In genomic region chr9:92650839-92651621, GRCh38 we compare ENCODE assay signal across 10 cellular contexts. TPM values are rescaled to one million over a fixed set of nuclear protein-coding genes. Genes with fewer than 3 reads are reported as not detected.
DNase-seq lines count a peak whose midpoint lies in the region; ATAC-seq, FAIRE-seq and TF ChIP-seq lines count a peak whose summit lies in the region.
"Had no signal": no experiment of that assay in that cellular context is flagged by ENCODE, and none has a peak within 500 bp of the region (broad histone marks: within the 10 kb centered on the region; RNA-seq: fewer than 3 reads in every experiment).

No MANE protein-coding gene starts in this region.

- no peak for TF ChIP-seq POLR2A in HepG2 (IDR thresholded peaks at IDR 0.05; ENCODE audit: insufficient read depth in 1 of 2, low read depth in 2 of 2, low read length in 2 of 2)

- peaks cover 7% of the 10 kb centered on the region for H3K4me1 Mint-ChIP-seq in T-helper 2 cell treated with Interferon-gamma antibody and Interleukin-4, amounts not matched to agents 5 μg/mL and 100 μg/mL, for 36 hours (ENCODE audit: low read depth)

- TF ChIP-seq RAD21 in liver (IDR thresholded peaks at IDR 0.05) (no peak), HepG2 (CRISPR knock-in tag; IDR thresholded peaks at IDR 0.05) (no peak)

- H3K79me2 ChIP-seq in HepG2 (ENCODE audit: insufficient read depth, low read length), result peaks cover 2% of the 10 kb centered on the region

- no peak overlapping the region for H3K27ac ChIP-seq in liver (ENCODE audit: low read depth in 1 of 2, low read length in 2 of 2)
- H3K27ac ChIP-seq in HepG2 (ENCODE audit: extremely low read length, insufficient read depth, low read length), result no peak overlapping the region
- H3K27ac ChIP-seq in muscle layer of colon (ENCODE audit: low read depth, low read length), result peak overlapping the region; percentile 20

- no TSS peak for BruUV-seq in HepG2 (replicated peaks; lab: Mats Ljungman, UMichigan)

- H3K4me3 ChIP-seq in liver (ENCODE audit: low read depth in 1 of 3, low read length in 3 of 3) (no peak overlapping the region), HepG2 (replicated peaks in 1 of 3; ENCODE audit: insufficient read depth in 1 of 3, low read depth in 2 of 3, low read length in 3 of 3) (no peak overlapping the region), foreskin fibroblast (ENCODE audit: low read depth in 1 of 2, low read length in 2 of 2) (no peak overlapping the region), muscle layer of colon (ENCODE audit: low read depth in 1 of 2, low read length in 2 of 2) (peak overlapping the region in 1 of 2 donors; percentile 46)

- no peak overlapping the region for H3K4me3 Mint-ChIP-seq in T-helper 2 cell treated with Interferon-gamma antibody and Interleukin-4, amounts not matched to agents 5 μg/mL and 100 μg/mL, for 36 hours

- WGBS in liver, result 84% methylated on average over 10 of the region's 10 CpGs
- 96% methylated on average over 7 of the region's 10 CpGs for WGBS in HepG2 (ENCODE audit: low lambda C conversion rate)

- H3K27ac Mint-ChIP-seq in T-helper 2 cell treated with Interferon-gamma antibody and Interleukin-4, amounts not matched to agents 5 μg/mL and 100 μg/mL, for 36 hours, result no peak overlapping the region

- TF ChIP-seq CTCF in liver (IDR thresholded peaks at IDR 0.05; ENCODE audit: low read depth, low read length, missing input control), result no peak
- no peak for TF ChIP-seq CTCF in HepG2 (CRISPR knock-in tag; IDR thresholded peaks at IDR 0.05)
- TF ChIP-seq CTCF in foreskin fibroblast (IDR thresholded peaks at IDR 0.05; ENCODE audit: low read depth, low read length), result no peak

- no peak overlapping the region for H2AFZ ChIP-seq in HepG2 (ENCODE audit: low read length)

- no peak for FAIRE-seq in HepG2 (lab: Jason Lieb, UNC)

- intact Hi-C loops in HepG2 (cut with micrococcal nuclease; ENCODE audit: unreplicated experiment), result no loop called here

- peaks cover 33% of the 10 kb centered on the region for H3K36me3 Mint-ChIP-seq in T-helper 2 cell treated with Interferon-gamma antibody and Interleukin-4, amounts not matched to agents 5 μg/mL and 100 μg/mL, for 36 hours (ENCODE audit: low read depth)

- TF ChIP-seq EP300 in HepG2 (IDR thresholded peaks at IDR 0.05; ENCODE audit: low read depth in 2 of 2, low read length in 2 of 2) (no peak), HepG2 (CRISPR knock-in tag; IDR thresholded peaks at IDR 0.05; ENCODE audit: borderline replicate concordance) (no peak)

- H3K36me3 ChIP-seq in liver (ENCODE audit: control insufficient read depth in 4 of 4, insufficient read depth in 3 of 4, low read depth in 1 of 4, low read length in 3 of 4) (peaks cover 9 to 33% (median 12%) of the 10 kb centered on the region in 4 donors), HepG2 (replicated peaks in 1 of 2; ENCODE audit: control insufficient read depth in 1 of 2, insufficient read depth in 2 of 2, low read length in 2 of 2) (peaks cover 10 to 56% of the 10 kb centered on the region in 2 experiments), muscle layer of colon (ENCODE audit: insufficient read depth, low read length) (peaks cover 15% of the 10 kb centered on the region)

- in situ Hi-C loops in HepG2 (cut with HindIII; ENCODE audit: extremely low pct_ligation_motif_present, low pct_unique_long_range_greater_than_20kb), result no loop called here

- H3K27me3 ChIP-seq in liver (ENCODE audit: control insufficient read depth in 4 of 4, insufficient read depth in 4 of 4, low read length in 3 of 4), result no peaks in the 10 kb centered on the region
- H3K27me3 ChIP-seq in HepG2 (ENCODE audit: control insufficient read depth in 1 of 2, insufficient read depth in 2 of 2, low read length in 2 of 2), result no peaks in the 10 kb centered on the region
- H3K27me3 ChIP-seq in muscle layer of colon (ENCODE audit: control insufficient read depth in 1 of 2, insufficient read depth in 2 of 2, low read length in 2 of 2), result no peaks in the 10 kb centered on the region
- H3K27me3 ChIP-seq: breast epithelium had no signal

- no peaks in the 10 kb centered on the region for H4K20me1 ChIP-seq in HepG2 (ENCODE audit: insufficient read depth, low read length)

- no peaks in the 10 kb centered on the region for H3K9me3 ChIP-seq in liver (ENCODE audit: control insufficient read depth in 4 of 4, low read length in 3 of 4)
- no peaks in the 10 kb centered on the region for H3K9me3 ChIP-seq in HepG2 (ENCODE audit: low read length)
- no peaks in the 10 kb centered on the region for H3K9me3 ChIP-seq in muscle layer of colon (ENCODE audit: low read length)
- H3K9me3 ChIP-seq: breast epithelium had no signal

- peaks cover 4 to 9% (median 6%) of the 10 kb centered on the region in 4 donors for H3K4me1 ChIP-seq in liver (ENCODE audit: control insufficient read depth in 4 of 4, insufficient read depth in 4 of 4, low read length in 3 of 4)
- 0 out of 2 replicates have a peak, but pooled peaks cover 7% of the 10 kb centered on the region for H3K4me1 ChIP-seq in HepG2 (ENCODE audit: insufficient read depth, low read length)
- H3K4me1 ChIP-seq in muscle layer of colon (ENCODE audit: insufficient read depth, low read length), result peaks cover 28% of the 10 kb centered on the region
- H3K4me1 ChIP-seq: breast epithelium had no signal

- POLR2A ChIA-PET in HepG2 (lab: Yijun Ruan, JAX), result interaction anchor here (1.1 kb wide), 1 partner anchor 19 kb away, joined by 4 read pairs; the partner anchor contains the start of gene IPPK

- DNase-seq in HepG2 (ENCODE audit: low spot score) (no peak), foreskin fibroblast (peak; percentile 14 to 50), NCI-H1694 (lab: John Stamatoyannopoulos, UW) (no peak), NCI-H1092 treated with DMSO at 0.1 percent for 48 hours (lab: John Stamatoyannopoulos, UW) (no peak)
- DNase-seq in activated CD4-positive, alpha-beta T cell treated with anti-CD3 and anti-CD28 coated beads for 48 hours, result no peak
- DNase-seq in T-helper 2 cell treated with Interferon-gamma antibody and Interleukin-4, amounts not matched to agents 5 μg/mL and 100 μg/mL, for 36 hours (ENCODE audit: low spot score), result no peak
- DNase-seq: NCI-H2029 treated with DMSO at 0.1 percent for 48 hours had no signal

- no peak overlapping the region for H3K4me2 ChIP-seq in HepG2 (ENCODE audit: low read depth, low read length)

- H3K9ac ChIP-seq in liver (ENCODE audit: low read depth in 1 of 2, low read length in 2 of 2) (no peak overlapping the region), HepG2 (ENCODE audit: insufficient read depth, low read depth, low read length) (no peak overlapping the region), muscle layer of colon (ENCODE audit: low read length) (peak overlapping the region; percentile 59)

- no peak for ATAC-seq in HepG2

- H3K9me3 Mint-ChIP-seq in T-helper 2 cell treated with Interferon-gamma antibody and Interleukin-4, amounts not matched to agents 5 μg/mL and 100 μg/mL, for 36 hours, result no peaks in the 10 kb centered on the region

- H3K27me3 Mint-ChIP-seq in T-helper 2 cell treated with Interferon-gamma antibody and Interleukin-4, amounts not matched to agents 5 μg/mL and 100 μg/mL, for 36 hours (ENCODE audit: low read depth), result no peaks in the 10 kb centered on the region

- CTCF ChIA-PET in HepG2 (lab: Yijun Ruan, JAX; ENCODE audit: low intra/inter-chr PET ratio, low total read pairs), result no interaction called here

TF ChIP-seq in liver, 16 proteins besides CTCF, POLR2A, EP300 and RAD21:
- TF ChIP-seq RXRA (IDR thresholded peaks at IDR 0.05) (no peak), SP1 (IDR thresholded peaks at IDR 0.05) (peak; percentile 12)

TF ChIP-seq in HepG2, 621 proteins besides CTCF, POLR2A, EP300 and RAD21:
- no peak for TF ChIP-seq ZNF460 (CRISPR knock-in tag; IDR thresholded peaks at IDR 0.05; ENCODE audit: borderline replicate concordance)
- no peak for TF ChIP-seq ZNF746 (CRISPR knock-in tag; IDR thresholded peaks at IDR 0.05)

RNA-seq across cellular contexts. Expression of gene IPPK, which starts 18.9 kb away (rescaled TPM):
- total RNA-seq in liver, result 1 to 10 TPM; 2.9 to 5.9 TPM
- polyA plus RNA-seq in liver, result 1 to 10 TPM; 2.1 to 4.2 TPM
- 14.1 and 15.1 TPM in 2 replicates for total RNA-seq in HepG2 (2016; rRNA removed; fragmentation: Illumina TruSeq; extraction: Trizol)
- total RNA-seq in HepG2 (2016; cell fraction: cytosol; rRNA removed; fragmentation: Illumina TruSeq; extraction: Trizol; ENCODE audit: low read depth), result 0.91 and 1.3 TPM in 2 replicates
- total RNA-seq in HepG2 (2016; cell fraction: insoluble cytoplasmic fraction; rRNA removed; fragmentation: Illumina TruSeq; extraction: Trizol), result 12.9 and 15.9 TPM in 2 replicates
- total RNA-seq in HepG2 (2016; cell fraction: membrane; rRNA removed; fragmentation: Illumina TruSeq; extraction: Trizol), result 4.6 and 5.0 TPM in 2 replicates
- 6.5 and 8.3 TPM in 2 replicates for total RNA-seq in HepG2 (2016; cell fraction: nucleus; rRNA removed; fragmentation: Illumina TruSeq; extraction: Trizol)
- polyA plus RNA-seq in HepG2 (2011; rRNA removed), result 9.9 and 11.2 TPM in 2 replicates
- polyA plus RNA-seq in HepG2 (2011; cell fraction: cytosol; rRNA removed), result 10.8 and 11.0 TPM in 2 replicates
- 17.2 and 18.8 TPM in 2 replicates for polyA plus RNA-seq in HepG2 (2011; cell fraction: nucleus; rRNA removed)
- 5.3 and 5.7 TPM in 2 replicates for polyA plus RNA-seq in HepG2 (2012)
- polyA plus RNA-seq in HepG2 (2016; cell fraction: cytosol; fragmentation: Illumina TruSeq; extraction: Trizol; ENCODE audit: low read depth), result 0.66 and 1.2 TPM in 2 replicates
- 16.3 and 16.9 TPM in 2 replicates for polyA plus RNA-seq in HepG2 (2016; cell fraction: insoluble cytoplasmic fraction; fragmentation: Illumina TruSeq; extraction: Trizol; ENCODE audit: low read depth)
- 2.2 and 3.4 TPM in 2 replicates for polyA plus RNA-seq in HepG2 (2016; cell fraction: membrane; fragmentation: Illumina TruSeq; extraction: Trizol; ENCODE audit: low read depth)
- polyA plus RNA-seq in HepG2 (2016; cell fraction: nucleus; fragmentation: Illumina TruSeq; extraction: Trizol; ENCODE audit: insufficient read depth, low read depth), result 12.6 and 15.6 TPM in 2 replicates
- 61.7 and 67.2 TPM in 2 replicates for polyA minus RNA-seq in HepG2 (2011; rRNA and poly(A)+ RNA removed; ENCODE audit: low replicate concordance)
- 6.2 and 7.6 TPM in 2 replicates for polyA minus RNA-seq in HepG2 (2011; cell fraction: cytosol; rRNA and poly(A)+ RNA removed)
- 9.8 and 10.4 TPM in 2 replicates for polyA minus RNA-seq in HepG2 (2011; cell fraction: nucleus; rRNA and poly(A)+ RNA removed)

Comparison
In these comparisons a context has a peak if more than half of its experiments do, and no peak if none do; other contexts are left out.
1. DNase-seq: peak in foreskin fibroblast (2 of 2); none in HepG2 (single experiment), activated CD4-positive, alpha-beta T cell treated with anti-CD3 and anti-CD28 coated beads for 48 hours (single experiment), T-helper 2 cell treated with Interferon-gamma antibody and Interleukin-4, amounts not matched to agents 5 μg/mL and 100 μg/mL, for 36 hours (single experiment), NCI-H1694 (single experiment) and NCI-H1092 treated with DMSO at 0.1 percent for 48 hours (single experiment).